In genomic region chr10:47646686-47647280, GRCh38 we compare ENCODE assay signal across 8 cellular contexts.
DNase-seq lines count a peak whose midpoint lies in the region; ATAC-seq, FAIRE-seq and TF ChIP-seq lines count a peak whose summit lies in the region.
"Not testable (repeated sequence)": the region's sequence is repeated elsewhere in the genome, so short reads cannot be mapped to it uniquely, and the experiment has no call there.

No MANE protein-coding gene starts in this region.

- WGBS in mammary epithelial cell (ENCODE audit: low coverage, missing lambda C conversion rate): 8% methylated on average over 2 of the region's 2 CpGs
- WGBS in lung, 2 donors: 0 to 5% methylated on average over 1 of the region's 2 CpGs
- 0 to 3% (median 0%) methylated on average over 1 of the region's 2 CpGs for WGBS in small intestine, 3 donors

- H3K4me1 ChIP-seq in mammary epithelial cell (ENCODE audit: insufficient read depth, low read length); lung (ENCODE audit: control insufficient read depth in 2 of 2, insufficient read depth in 2 of 2, low read length in 2 of 2); small intestine (ENCODE audit: control insufficient read depth in 2 of 2, insufficient read depth in 1 of 2, low read depth in 1 of 2, low read length in 1 of 2): not testable (repeated sequence)

- not testable (repeated sequence) for H4K20me1 ChIP-seq in mammary epithelial cell (ENCODE audit: insufficient read depth, low read length)

- not testable (repeated sequence) for H3K9me3 ChIP-seq in AG04450 (ENCODE audit: control insufficient read depth, insufficient read depth, low read length); mammary epithelial cell (replicated peaks; ENCODE audit: insufficient read depth, low read length); lung (ENCODE audit: control insufficient read depth in 2 of 2, insufficient read depth in 1 of 2, low read length in 1 of 2); small intestine (ENCODE audit: control insufficient read depth, low read depth)

- not testable (repeated sequence) for H3K79me2 ChIP-seq in mammary epithelial cell (ENCODE audit: insufficient read depth, low read length)

- BruUV-seq in mammary epithelial cell (replicated peaks; lab: Mats Ljungman, UMichigan): not testable (repeated sequence)

- not testable (repeated sequence) for H2AFZ ChIP-seq in mammary epithelial cell (ENCODE audit: low read depth, low read length)

- H3K27me3 ChIP-seq in AG04450 (ENCODE audit: control insufficient read depth, insufficient read depth, low read length); mammary epithelial cell (ENCODE audit: insufficient read depth, low read length); lung (ENCODE audit: control insufficient read depth, insufficient read depth); small intestine (ENCODE audit: control insufficient read depth in 2 of 2, insufficient read depth in 2 of 2, low read length in 2 of 2): not testable (repeated sequence)

- intact Hi-C loops in activated CD8-positive, alpha-beta T cell treated with anti-CD3 and anti-CD28 coated beads for 36 hours (cut with micrococcal nuclease); mammary epithelial cell (cut with micrococcal nuclease): not testable (repeated sequence)

- TF ChIP-seq CTCF in AG04450 (IDR thresholded peaks at IDR 0.05; ENCODE audit: low read depth, low read length) (peak; percentile 42), GM10248 (IDR thresholded peaks at IDR 0.05; ENCODE audit: control extremely low read depth, extremely low read depth, low read depth, missing control alignments) (peak; percentile 40), mammary epithelial cell (conservative IDR thresholded peaks at IDR 0.05 in 1 of 2, IDR thresholded peaks at IDR 0.05 in 1 of 2; ENCODE audit: extremely low read depth in 1 of 2, insufficient read depth in 1 of 2, low read depth in 1 of 2, low read length in 2 of 2) (peak; percentile 20 to 36), fibroblast of villous mesenchyme (IDR thresholded peaks at IDR 0.05; ENCODE audit: insufficient read depth, low read depth, low read length) (peak; percentile 15)
- peak; percentile 52 for TF ChIP-seq CTCF in activated CD8-positive, alpha-beta T cell treated with anti-CD3 and anti-CD28 coated beads for 36 hours (IDR thresholded peaks at IDR 0.05)
- not testable (repeated sequence) for TF ChIP-seq CTCF in lung (IDR thresholded peaks at IDR 0.05; ENCODE audit: control extremely low read depth, extremely low read depth)

- not testable (repeated sequence) for H3K36me3 ChIP-seq in mammary epithelial cell (ENCODE audit: insufficient read depth, low read length); lung (ENCODE audit: control insufficient read depth in 2 of 2, insufficient read depth in 2 of 2, low read length in 2 of 2); small intestine (ENCODE audit: control insufficient read depth in 2 of 2, insufficient read depth in 2 of 2, low read length in 2 of 2)

- dilution Hi-C loops in mammary epithelial cell (cut with HindIII; ENCODE audit: low sequenced_read_pairs): not testable (repeated sequence)

- in situ Hi-C loops in mammary epithelial cell (cut with MboI; ENCODE audit: low sequenced_read_pairs in 2 of 2): not testable (repeated sequence)

- H3K27ac ChIP-seq in AG04450 (ENCODE audit: low read depth, low read length); mammary epithelial cell (ENCODE audit: insufficient read depth, low read depth, low read length); lung (ENCODE audit: low read depth in 1 of 2, low read length in 1 of 2); small intestine (ENCODE audit: low read depth in 1 of 2, low read length in 1 of 2): not testable (repeated sequence)

- not testable (repeated sequence) for DNase-seq in AG04450 (ENCODE audit: low read depth, low spot score); GM10248 (ENCODE audit: extremely low spot score); lung (ENCODE audit: low spot score); small intestine
- peak; percentile 52 for DNase-seq in NAMALWA (ENCODE audit: low spot score)
- peak; percentile 43 for DNase-seq in activated CD8-positive, alpha-beta T cell treated with anti-CD3 and anti-CD28 coated beads for 36 hours
- DNase-seq in mammary epithelial cell: peak; percentile 12
- DNase-seq in fibroblast of villous mesenchyme (ENCODE audit: low read depth): peak; percentile 40

- ATAC-seq in activated CD8-positive, alpha-beta T cell treated with anti-CD3 and anti-CD28 coated beads for 36 hours: not testable (repeated sequence)
- peak; percentile 41 for ATAC-seq in lung (ENCODE audit: insufficient read depth, low FRiP score)

- not testable (repeated sequence) for H3K36me3 Mint-ChIP-seq in activated CD8-positive, alpha-beta T cell treated with anti-CD3 and anti-CD28 coated beads for 36 hours (ENCODE audit: low read depth)

- H3K9me3 Mint-ChIP-seq in activated CD8-positive, alpha-beta T cell treated with anti-CD3 and anti-CD28 coated beads for 36 hours: not testable (repeated sequence)

- H3K4me2 ChIP-seq in mammary epithelial cell (ENCODE audit: insufficient read depth, low read depth, low read length): not testable (repeated sequence)

- H3K27ac Mint-ChIP-seq in activated CD8-positive, alpha-beta T cell treated with anti-CD3 and anti-CD28 coated beads for 36 hours: not testable (repeated sequence)

- CTCF ChIA-PET in AG04450 (lab: Charles Lee); GM10248 (lab: Yijun Ruan, JAX); activated CD8-positive, alpha-beta T cell treated with anti-CD3 and anti-CD28 coated beads for 36 hours (lab: Charles Lee); mammary epithelial cell (lab: Charles Lee; ENCODE audit: low non-redundant PET): not testable (repeated sequence)

- H3K4me3 ChIP-seq in AG04450 (ENCODE audit: low read depth, low read length); mammary epithelial cell (replicated peaks in 1 of 3; ENCODE audit: insufficient read depth in 1 of 3, low read depth in 2 of 3, low read length in 3 of 3); fibroblast of villous mesenchyme (ENCODE audit: low read depth, low read length); lung; small intestine (ENCODE audit: low read depth in 1 of 2, low read length in 2 of 2): not testable (repeated sequence)

- H3K27me3 Mint-ChIP-seq in activated CD8-positive, alpha-beta T cell treated with anti-CD3 and anti-CD28 coated beads for 36 hours: not testable (repeated sequence)

- POLR2A ChIA-PET in AG04450 (lab: Yijun Ruan, JAX); GM10248 (lab: Yijun Ruan, JAX); activated CD8-positive, alpha-beta T cell treated with anti-CD3 and anti-CD28 coated beads for 36 hours (lab: Charles Lee): not testable (repeated sequence)

- H3K4me3 Mint-ChIP-seq in activated CD8-positive, alpha-beta T cell treated with anti-CD3 and anti-CD28 coated beads for 36 hours: not testable (repeated sequence)

- H3K4me1 Mint-ChIP-seq in activated CD8-positive, alpha-beta T cell treated with anti-CD3 and anti-CD28 coated beads for 36 hours (ENCODE audit: low read depth): not testable (repeated sequence)

- not testable (repeated sequence) for H3K9ac ChIP-seq in mammary epithelial cell (ENCODE audit: insufficient read depth, low read length)

- FAIRE-seq in small intestine (lab: Jason Lieb, UNC): peak; percentile 99
